In genomic region chr3:113287111-113287817, GRCh38 we compare ENCODE assay signal across 8 cellular contexts.
DNase-seq lines count a peak whose midpoint lies in the region; ATAC-seq and TF ChIP-seq lines count a peak whose summit lies in the region.

No MANE protein-coding gene starts in this region.

- no peak overlapping the region for H2AFZ ChIP-seq in hepatocyte

- no peak for ATAC-seq in HG02798 (IDR thresholded peaks at IDR 0.05; ENCODE audit: poor library complexity, unreplicated experiment)

- peak in 2 of 3 experiments; percentile 7 to 43 for DNase-seq in NCI-H1417 (lab: John Stamatoyannopoulos, UW)
- no peak for DNase-seq in NCI-H1417 treated with DMSO at 0.1 percent for 48 hours (lab: John Stamatoyannopoulos, UW)
- no peak for DNase-seq in hepatocyte (ENCODE audit: low spot score)
- DNase-seq in thyroid gland: no peak
- DNase-seq in Kasumi-1 (lab: John Stamatoyannopoulos, UW): no peak
- no peak for DNase-seq in GM10266 (ENCODE audit: extremely low spot score)

- H4K20me1 ChIP-seq in hepatocyte (ENCODE audit: insufficient read depth, poor library complexity, severe bottlenecking): no peaks in the 10 kb centered on the region

- no peak overlapping the region for H3K4me2 ChIP-seq in hepatocyte

- H3K4me1 ChIP-seq in hepatocyte (ENCODE audit: insufficient read depth) (peaks cover 11% of the 10 kb centered on the region), thyroid gland (peaks cover 0 to 11% of the 10 kb centered on the region in 2 donors)

- no peak overlapping the region for H3K4me3 ChIP-seq in hepatocyte
- H3K4me3 ChIP-seq in thyroid gland (replicated peaks in 1 of 3): no peak overlapping the region

- no peaks in the 10 kb centered on the region for H3K79me2 ChIP-seq in hepatocyte

- intact Hi-C loops in thyroid gland (cut with DNase I): loop anchor here (5.0 kb wide), 1 partner anchor 235 kb away; no protein-coding TSS in a partner anchor

- H3K9me2 ChIP-seq in hepatocyte (replicated peaks; ENCODE audit: insufficient read depth): no peaks in the 10 kb centered on the region

- TF ChIP-seq CTCF in hepatocyte (IDR thresholded peaks at IDR 0.05; ENCODE audit: poor library complexity): no peak
- no peak for TF ChIP-seq CTCF in thyroid gland (IDR thresholded peaks at IDR 0.05)
- TF ChIP-seq CTCF in GM10266 (IDR thresholded peaks at IDR 0.05; ENCODE audit: control insufficient read depth, insufficient read depth, low read depth, missing control alignments): no peak

- TF ChIP-seq POLR2A in thyroid gland (IDR thresholded peaks at IDR 0.05): no peak

- no peaks in the 10 kb centered on the region for H3K27me3 ChIP-seq in hepatocyte
- H3K27me3 ChIP-seq in thyroid gland: no peaks in the 10 kb centered on the region

- H3K27ac ChIP-seq in angular gyrus (ENCODE audit: low read depth, low read length) (peak overlapping the region; percentile 44), hepatocyte (peak overlapping the region; percentile 2), thyroid gland (peak overlapping the region; percentile 5 to 74 (median 51))

- H3K9me3 ChIP-seq in hepatocyte (ENCODE audit: low read depth) (no peaks in the 10 kb centered on the region), thyroid gland (no peaks in the 10 kb centered on the region)

- 63% methylated on average over 10 of the region's 10 CpGs for WGBS in hepatocyte (ENCODE audit: low lambda C conversion rate, missing lambda C conversion rate)
- 68 to 75% methylated on average over 10 of the region's 10 CpGs for WGBS in thyroid gland, 2 donors

- H3K36me3 ChIP-seq in hepatocyte (replicated peaks; ENCODE audit: insufficient read depth, low read depth) (no peaks in the 10 kb centered on the region), thyroid gland (peaks cover 15 to 27% of the 10 kb centered on the region in 2 donors)

Comparison
In these comparisons a context has a peak if more than half of its experiments do, and no peak if none do; other contexts are left out.
1. DNase-seq: peak in NCI-H1417 (2 of 3); none in NCI-H1417 treated with DMSO at 0.1 percent for 48 hours (single experiment), hepatocyte (single experiment), thyroid gland (0 of 2), Kasumi-1 (0 of 2) and GM10266 (single experiment).
2. Peak in every context shown above with its lines, with median percentiles within 50 percentile points of each other: H3K27ac ChIP-seq.